Comparison of ENCODE assay signal across 10 cellular contexts in the genomic region with DNA sequence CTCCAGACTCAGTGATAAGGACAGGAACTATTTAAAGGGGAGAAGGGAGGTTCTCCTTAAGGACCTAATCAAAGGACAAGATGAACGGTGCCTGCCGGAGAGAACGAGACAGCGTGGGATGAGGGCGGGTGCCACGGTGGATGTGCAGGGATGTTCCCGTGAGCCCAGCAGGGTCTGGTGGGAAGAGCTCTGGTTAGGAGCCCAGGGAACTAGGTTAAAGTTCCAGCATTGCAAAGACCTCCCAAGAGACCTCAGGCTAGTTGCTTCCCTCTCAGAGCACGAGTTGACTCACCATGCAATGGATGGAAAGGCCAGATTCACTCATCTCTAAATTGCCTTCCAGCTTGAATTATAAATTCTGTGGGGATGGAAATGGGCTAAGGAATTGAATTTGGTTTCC. TPM values are rescaled to one million over a fixed set of nuclear protein-coding genes. Genes with fewer than 3 reads are reported as not detected.
A peak's percentile ranks its signal among the peaks of the same experiment; 100 is the strongest.
DNase-seq lines count a peak whose midpoint lies in the region; ATAC-seq, FAIRE-seq and TF ChIP-seq lines count a peak whose summit lies in the region.
"Had no signal": no experiment of that assay in that cellular context is flagged by ENCODE, and none has a peak within 500 bp of the region (broad histone marks: within the 10 kb centered on the region; RNA-seq: fewer than 3 reads in every experiment).

No MANE protein-coding gene starts in this region.

- no peaks in the 10 kb centered on the region for H3K9me3 ChIP-seq in T-helper 17 cell (ENCODE audit: control insufficient read depth, low read length, poor library complexity, severe bottlenecking)

- intact Hi-C loops in posterior vena cava (cut with DNase I) = loop anchor here in 1 of 2 donors (10.0 kb wide), 1 partner anchor 106 kb away; a partner anchor contains a TSS

- no peaks in the 10 kb centered on the region for H3K27me3 Mint-ChIP-seq in T-helper 17 cell

- H3K4me1 Mint-ChIP-seq in T-helper 17 cell = peaks cover 77% of the 10 kb centered on the region

- peaks cover 13% of the 10 kb centered on the region for H3K36me3 Mint-ChIP-seq in T-helper 17 cell (ENCODE audit: low read depth)

- H3K27ac Mint-ChIP-seq in T-helper 17 cell = peak overlapping the region; percentile 100

- no peak for TF ChIP-seq POLR2A in erythroblast (IDR thresholded peaks at IDR 0.05; ENCODE audit: low read length)

- DNase-seq in AG20443 (ENCODE audit: low spot score) (peak; percentile 82), T-helper 17 cell (no peak), fibroblast of the conjunctiva (ENCODE audit: low read depth) (peak; percentile 96), posterior vena cava (ENCODE audit: low spot score) (peak; percentile 94), GM19239 (ENCODE audit: insufficient read length, low spot score) (no peak), erythroblast (lab: John Stamatoyannopoulos, UW) (no peak)
- DNase-seq: NCI-H2227 treated with DMSO at 0.1 percent for 48 hours had no signal

- no peak for FAIRE-seq in GM19239 (lab: Jason Lieb, UNC)
- FAIRE-seq: G401.6 had no signal

- ATAC-seq in T-helper 17 cell (no peak), HG03442 (IDR thresholded peaks at IDR 0.05; ENCODE audit: unreplicated experiment) (no peak), HG02840 (IDR thresholded peaks at IDR 0.05; ENCODE audit: low FRiP score, unreplicated experiment) (no peak)

- H3K4me3 Mint-ChIP-seq in T-helper 17 cell = peak overlapping the region; percentile 58

RNA-seq across cellular contexts. Expression of a gene that starts 14.7 kb away (rescaled TPM):
- total RNA-seq in T-helper 17 cell (100 to 1,000 TPM; 165 to 182 TPM), posterior vena cava (under 1 TPM; 0.46 to 0.62 TPM)

RNA-seq across cellular contexts. Expression of a gene that starts 49.2 kb away (rescaled TPM):
- total RNA-seq in T-helper 17 cell (1 to 10 TPM in 1 of 2 donors, under 1 TPM in 1; 0.77 to 1.7 TPM), posterior vena cava (under 1 TPM; 0.14 to 0.38 TPM)

Comparison
In these comparisons a context has a peak if more than half of its experiments do, and no peak if none do; other contexts are left out.
1. DNase-seq: peak in AG20443 (single experiment), fibroblast of the conjunctiva (single experiment) and posterior vena cava (single experiment); none in T-helper 17 cell (0 of 3), GM19239 (single experiment) and erythroblast (0 of 2).
2. RNA of a gene that starts 14.7 kb away (total RNA-seq): 165 to 182 TPM in T-helper 17 cell; 0.46 to 0.62 TPM in posterior vena cava; every median in the first group is over 100 times any median in the second.